14 cellular contexts compared by ENCODE assay signal in genomic region chr7:64628721-64629120, GRCh38. TPM values are rescaled to one million over a fixed set of nuclear protein-coding genes. Genes with fewer than 3 reads are reported as not detected.
DNase-seq lines count a peak whose midpoint lies in the region; ATAC-seq and TF ChIP-seq lines count a peak whose summit lies in the region.
"Had no signal": no experiment of that assay in that cellular context is flagged by ENCODE, and none has a peak within 500 bp of the region (broad histone marks: within the 10 kb centered on the region; RNA-seq: fewer than 3 reads in every experiment).

No MANE protein-coding gene starts in this region.

- H3K79me2 ChIP-seq in mammary epithelial cell (ENCODE audit: insufficient read depth, low read length), result no peaks in the 10 kb centered on the region

- H3K9ac ChIP-seq in mammary epithelial cell (ENCODE audit: insufficient read depth, low read length) (no peak overlapping the region), liver (ENCODE audit: low read depth in 1 of 2, low read length in 2 of 2) (no peak overlapping the region)

- H3K36me3 ChIP-seq in mammary epithelial cell (ENCODE audit: insufficient read depth, low read length), result no peaks in the 10 kb centered on the region
- H3K36me3 ChIP-seq in liver (ENCODE audit: control insufficient read depth in 4 of 4, insufficient read depth in 3 of 4, low read depth in 1 of 4, low read length in 3 of 4), result no peaks in the 10 kb centered on the region
- no peaks in the 10 kb centered on the region for H3K36me3 ChIP-seq in suprapubic skin
- H3K36me3 ChIP-seq: BE2C, HAP-1 had no signal

- in situ Hi-C loops in mammary epithelial cell (cut with MboI; ENCODE audit: low sequenced_read_pairs in 2 of 2), result no loop called here

- H3K27ac ChIP-seq in mammary epithelial cell (ENCODE audit: insufficient read depth, low read depth, low read length) (no peak overlapping the region), epithelial cell of prostate (peak overlapping the region; percentile 24), liver (ENCODE audit: low read depth in 1 of 2, low read length in 2 of 2) (peak overlapping the region; percentile 60 to 64), suprapubic skin (peak overlapping the region; percentile 68)
- H3K27ac ChIP-seq: A549, C4-2B, HL-60 had no signal

- ATAC-seq in GM21360 (IDR thresholded peaks at IDR 0.05; ENCODE audit: unreplicated experiment), result no peak
- ATAC-seq: A549 had no signal

- CTCF ChIA-PET in mammary epithelial cell (lab: Charles Lee; ENCODE audit: low non-redundant PET), result no interaction called here

- peak; percentile 44 for TF ChIP-seq RAD21 in liver (IDR thresholded peaks at IDR 0.05)

- intact Hi-C loops in mammary epithelial cell (cut with micrococcal nuclease), result no loop called here

- H4K20me1 ChIP-seq in mammary epithelial cell (ENCODE audit: insufficient read depth, low read length), result no peaks in the 10 kb centered on the region

- H2AFZ ChIP-seq in mammary epithelial cell (ENCODE audit: low read depth, low read length), result no peak overlapping the region

- dilution Hi-C loops in mammary epithelial cell (cut with HindIII; ENCODE audit: low sequenced_read_pairs), result no loop called here

- H3K4me3 ChIP-seq in mammary epithelial cell (replicated peaks in 1 of 3; ENCODE audit: insufficient read depth in 1 of 3, low read depth in 2 of 3, low read length in 3 of 3) (no peak overlapping the region), liver (ENCODE audit: low read depth in 1 of 3, low read length in 3 of 3) (no peak overlapping the region), suprapubic skin (no peak overlapping the region)
- H3K4me3 ChIP-seq: A549, HAP-1 had no signal

- H3K4me2 ChIP-seq in mammary epithelial cell (ENCODE audit: insufficient read depth, low read depth, low read length), result no peak overlapping the region
- H3K4me2 ChIP-seq: A549 had no signal

- BruUV-seq in mammary epithelial cell (replicated peaks; lab: Mats Ljungman, UMichigan), result no TSS peak

- no peak for TF ChIP-seq EP300 in suprapubic skin (IDR thresholded peaks at IDR 0.05)

- no peaks in the 10 kb centered on the region for H3K27me3 ChIP-seq in mammary epithelial cell (ENCODE audit: insufficient read depth, low read length)
- H3K27me3 ChIP-seq in liver (ENCODE audit: control insufficient read depth in 4 of 4, insufficient read depth in 4 of 4, low read length in 3 of 4), result no peaks in the 10 kb centered on the region
- H3K27me3 ChIP-seq in suprapubic skin, result no peaks in the 10 kb centered on the region
- H3K27me3 ChIP-seq: BE2C had no signal

- no peaks in the 10 kb centered on the region for H3K4me1 ChIP-seq in mammary epithelial cell (ENCODE audit: insufficient read depth, low read length)
- peaks cover 0 to 10% (median 1%) of the 10 kb centered on the region in 4 donors for H3K4me1 ChIP-seq in liver (ENCODE audit: control insufficient read depth in 4 of 4, insufficient read depth in 4 of 4, low read length in 3 of 4)
- H3K4me1 ChIP-seq in suprapubic skin, result peaks cover 11% of the 10 kb centered on the region
- H3K4me1 ChIP-seq: A549, BE2C, HAP-1 had no signal

- no peak for TF ChIP-seq POLR2A in suprapubic skin (IDR thresholded peaks at IDR 0.05)

- TF ChIP-seq CTCF in mammary epithelial cell (conservative IDR thresholded peaks at IDR 0.05 in 1 of 2, IDR thresholded peaks at IDR 0.05 in 1 of 2; ENCODE audit: extremely low read depth in 1 of 2, insufficient read depth in 1 of 2, low read depth in 1 of 2, low read length in 2 of 2) (no peak), liver (IDR thresholded peaks at IDR 0.05; ENCODE audit: low read depth, low read length, missing input control) (no peak), suprapubic skin (IDR thresholded peaks at IDR 0.05) (no peak)

- peaks cover 3% of the 10 kb centered on the region for H3K9me3 ChIP-seq in mammary epithelial cell (replicated peaks; ENCODE audit: insufficient read depth, low read length)
- no peaks in the 10 kb centered on the region for H3K9me3 ChIP-seq in liver (ENCODE audit: control insufficient read depth in 4 of 4, low read length in 3 of 4)
- no peaks in the 10 kb centered on the region for H3K9me3 ChIP-seq in suprapubic skin
- H3K9me3 ChIP-seq: BE2C, HAP-1 had no signal

- peak; percentile 58 for DNase-seq in mammary epithelial cell
- no peak for DNase-seq in epithelial cell of prostate (ENCODE audit: low read depth, low spot score)
- DNase-seq in suprapubic skin (ENCODE audit: low spot score in 2 of 2), result no peak
- no peak for DNase-seq in mesenteric fat pad (ENCODE audit: low spot score)
- DNase-seq in NCI-H128 (lab: John Stamatoyannopoulos, UW; ENCODE audit: unreplicated experiment), result no peak
- DNase-seq: BE2C; CD4-positive, alpha-beta memory T cell; DMS79 had no signal

- 0% methylated on average over 3 of the region's 3 CpGs for WGBS in mammary epithelial cell (ENCODE audit: low coverage, missing lambda C conversion rate)
- 33% methylated on average over 3 of the region's 3 CpGs for whole genome bisulfite sequencing in liver
- WGBS in suprapubic skin, result 39% methylated on average over 3 of the region's 3 CpGs

TF ChIP-seq in liver, 16 proteins besides CTCF, POLR2A, EP300 and RAD21:
- TF ChIP-seq YY1 (IDR thresholded peaks at IDR 0.05), result peak; percentile 82
- peak; percentile 91 for TF ChIP-seq ZBTB33 (IDR thresholded peaks at IDR 0.05)
- TF ChIP-seq ATF3 (IDR thresholded peaks at IDR 0.05), result peak; percentile 48
- TF ChIP-seq TAF1 (conservative IDR thresholded peaks at IDR 0.05), result no peak
- TF ChIP-seq REST (IDR thresholded peaks at IDR 0.05), result peak; percentile 40
- peak; percentile 42 for TF ChIP-seq HNF4G (IDR thresholded peaks at IDR 0.05)
- TF ChIP-seq SP1 (IDR thresholded peaks at IDR 0.05), result peak; percentile 81
- TF ChIP-seq EGR1 (IDR thresholded peaks at IDR 0.05; ENCODE audit: low read depth in 2 of 2), result peak in 1 of 2 donors; percentile 70
- TF ChIP-seq RXRA (IDR thresholded peaks at IDR 0.05), result peak; percentile 88 to 97
- TF ChIP-seq FOXA1 (IDR thresholded peaks at IDR 0.05), result peak; percentile 83
- TF ChIP-seq NR2F2 (IDR thresholded peaks at IDR 0.05), result peak; percentile 63
- peak; percentile 73 for TF ChIP-seq FOXA2 (IDR thresholded peaks at IDR 0.05)
- peak; percentile 93 for TF ChIP-seq MAX (IDR thresholded peaks at IDR 0.05)
- TF ChIP-seq GABPA (IDR thresholded peaks at IDR 0.05 in 1 of 2, conservative IDR thresholded peaks at IDR 0.05 in 1 of 2), result peak in 1 of 2 donors; percentile 41
- TF ChIP-seq HNF4A (conservative IDR thresholded peaks at IDR 0.05), result peak; percentile 78 to 93
- TF ChIP-seq JUND (IDR thresholded peaks at IDR 0.05), result peak; percentile 40 to 83
TF ChIP-seq in liver: peak in this region for 15.

RNA-seq across cellular contexts. Expression of gene ZNF107, which starts 37.2 kb away (rescaled TPM):
- total RNA-seq in mammary epithelial cell (1 to 10 TPM; 5.3 to 6.4 TPM), liver (1 to 10 TPM; 1.7 to 4.9 TPM), suprapubic skin (10 to 100 TPM; 14.4 to 22.8 (median 16.5) TPM), mesenteric fat pad (4.0 TPM)
- polyA plus RNA-seq in mammary epithelial cell (2.0 TPM), liver (1 to 10 TPM in 1 of 2 donors, under 1 TPM in 1; 0.60 to 1.0 TPM)
- 19.0 TPM for polyA minus RNA-seq in mammary epithelial cell
